ENCODE assay signal across 23 cellular contexts in genomic region chr3:152390647-152391046, GRCh38.
DNase-seq lines count a peak whose midpoint lies in the region; ATAC-seq, FAIRE-seq and TF ChIP-seq lines count a peak whose summit lies in the region.
"Had no signal": no experiment of that assay in that cellular context is flagged by ENCODE, and none has a peak within 500 bp of the region (broad histone marks: within the 10 kb centered on the region; RNA-seq: fewer than 3 reads in every experiment).

No MANE protein-coding gene starts in this region.

- H3K36me3 Mint-ChIP-seq in activated T-helper 17 cell treated with anti-CD3 and anti-CD28 coated beads, Interleukin-2, amount 50 U/mL, for 72 hours (ENCODE audit: low read depth), result peaks cover 96% of the 10 kb centered on the region

- H3K4me1 ChIP-seq in A549 (peaks cover 75% of the 10 kb centered on the region), DND-41 (ENCODE audit: insufficient read depth, low read length) (no peaks in the 10 kb centered on the region), muscle layer of colon (ENCODE audit: insufficient read depth, low read length) (peaks cover 76% of the 10 kb centered on the region)

- H3K27ac ChIP-seq in A549, result peak overlapping the region; percentile 26 to 27; a peak in 1 of 6 replicates
- H3K27ac ChIP-seq in DND-41 (ENCODE audit: low read length), result no peak overlapping the region
- peak overlapping the region; percentile 19 for H3K27ac ChIP-seq in muscle layer of colon (ENCODE audit: low read depth, low read length)
- H3K27ac ChIP-seq: pancreas, SJCRH30, vagina had no signal

- no peaks in the 10 kb centered on the region for H3K27me3 Mint-ChIP-seq in activated T-helper 17 cell treated with anti-CD3 and anti-CD28 coated beads, Interleukin-2, amount 50 U/mL, for 72 hours

- TF ChIP-seq CTCF in A549 (IDR thresholded peaks at IDR 0.05) (no peak), DND-41 (IDR thresholded peaks at IDR 0.05; ENCODE audit: borderline replicate concordance, extremely low read depth, low read length, poor library complexity, severe bottlenecking) (no peak)

- no peak overlapping the region for H2AFZ ChIP-seq in DND-41 (ENCODE audit: low read depth, low read length)

- POLR2A ChIA-PET in A549 (lab: Yijun Ruan, JAX), result no interaction called here

- TF ChIP-seq POLR2A in A549 (IDR thresholded peaks at IDR 0.05; ENCODE audit: low read length), result no peak

- CTCF ChIA-PET in A549 (lab: Yijun Ruan, JAX), result no interaction called here

- TF ChIP-seq EP300 in A549 (IDR thresholded peaks at IDR 0.05), result no peak

- peaks cover 17% of the 10 kb centered on the region for H3K4me1 Mint-ChIP-seq in activated T-helper 17 cell treated with anti-CD3 and anti-CD28 coated beads, Interleukin-2, amount 50 U/mL, for 72 hours

- WGBS in A549 (ENCODE audit: missing lambda C conversion rate), result 81% methylated on average over 2 of the region's 2 CpGs

- H3K4me3 ChIP-seq in A549 (no peak overlapping the region), DND-41 (ENCODE audit: low read depth in 1 of 2, low read length in 2 of 2) (no peak overlapping the region), muscle layer of colon (ENCODE audit: low read depth in 1 of 2, low read length in 2 of 2) (no peak overlapping the region)
- H3K4me3 ChIP-seq: esophagus squamous epithelium, pancreas, SJCRH30, vagina had no signal

- TF ChIP-seq RAD21 in A549 (conservative IDR thresholded peaks at IDR 0.05 in 1 of 2, IDR thresholded peaks at IDR 0.05 in 1 of 2), result no peak

- no peak overlapping the region for H3K4me3 Mint-ChIP-seq in activated T-helper 17 cell treated with anti-CD3 and anti-CD28 coated beads, Interleukin-2, amount 50 U/mL, for 72 hours

- DNase-seq in A549 (ENCODE audit: low read depth in 1 of 2, low spot score in 1 of 2), result no peak
- DNase-seq in DND-41, result no peak
- no peak for DNase-seq in iPS-NIHi7 (ENCODE audit: extremely low spot score)
- DNase-seq in activated gamma-delta T cell (lab: John Stamatoyannopoulos, UW), result no peak
- DNase-seq: activated CD4-positive, alpha-beta T cell treated with anti-CD3 and anti-CD28 coated beads for 1 hour; activated CD8-positive, alpha-beta memory T cell treated with anti-CD3 and anti-CD28 coated beads, Interleukin-2, amount 50 U/mL, for 48 hours; esophagus squamous epithelium; HCEC 1CT; NCI-H1417 treated with DMSO at 0.1 percent for 48 hours; NCI-H748 treated with DMSO at 0.1 percent for 48 hours; pancreas; PC-3; SJCRH30; small intestine; stimulated activated CD4-positive, alpha-beta T cell treated with anti-CD3 and anti-CD28 coated beads, Interleukin-4, amount 100 ng/mL, for 24 hours; T-helper 9 cell had no signal

- no peak for FAIRE-seq in A549 (lab: Jason Lieb, UNC)
- FAIRE-seq: bronchial epithelial cell, HTR-8/SVneo, pancreas, small intestine had no signal

- H3K27me3 ChIP-seq in DND-41 (ENCODE audit: insufficient read depth, low read length, poor library complexity) (no peaks in the 10 kb centered on the region), muscle layer of colon (ENCODE audit: control insufficient read depth in 1 of 2, insufficient read depth in 2 of 2, low read length in 2 of 2) (no peaks in the 10 kb centered on the region)
- H3K27me3 ChIP-seq: esophagus squamous epithelium, pancreas, SJCRH30, vagina had no signal

- H4K20me1 ChIP-seq in DND-41 (ENCODE audit: insufficient read depth, low read length), result peaks cover 68% of the 10 kb centered on the region

- H3K27ac Mint-ChIP-seq in activated T-helper 17 cell treated with anti-CD3 and anti-CD28 coated beads, Interleukin-2, amount 50 U/mL, for 72 hours, result peak overlapping the region; percentile 24

- H3K36me3 ChIP-seq in DND-41 (ENCODE audit: insufficient read depth, low read length) (peaks cover 39% of the 10 kb centered on the region), muscle layer of colon (ENCODE audit: insufficient read depth, low read length) (peaks cover 4% of the 10 kb centered on the region)
- H3K36me3 ChIP-seq: pancreas, SJCRH30, vagina had no signal

- peaks cover 100% of the 10 kb centered on the region for H3K79me2 ChIP-seq in DND-41 (ENCODE audit: insufficient read depth, low read length)

- H3K9me3 ChIP-seq in A549 (no peaks in the 10 kb centered on the region), DND-41 (ENCODE audit: insufficient read depth, low read length, severe bottlenecking) (no peaks in the 10 kb centered on the region), muscle layer of colon (ENCODE audit: low read length) (no peaks in the 10 kb centered on the region)
- H3K9me3 ChIP-seq: esophagus squamous epithelium, pancreas, SJCRH30, vagina had no signal

- H3K9ac ChIP-seq in DND-41 (ENCODE audit: low read depth, low read length) (no peak overlapping the region), muscle layer of colon (ENCODE audit: low read length) (no peak overlapping the region)

- no peak overlapping the region; the same call in 2 of the 3 replicates for H3K4me2 ChIP-seq in A549
- H3K4me2 ChIP-seq in DND-41 (ENCODE audit: insufficient read depth, low read length), result no peak overlapping the region

- ATAC-seq in A549 (no peak), DND-41 (ENCODE audit: insufficient read depth, low read depth) (peak; percentile 32; the same call in 1 of the 3 replicates), GM21717 (IDR thresholded peaks at IDR 0.05; ENCODE audit: unreplicated experiment) (no peak), GM18861 (IDR thresholded peaks at IDR 0.05; ENCODE audit: unreplicated experiment) (no peak)
- ATAC-seq in activated T-helper 17 cell treated with anti-CD3 and anti-CD28 coated beads, Interleukin-2, amount 50 U/mL, for 72 hours (replicated peaks), result no peak
- ATAC-seq: pancreas, PC-3 had no signal

- H3K9me3 Mint-ChIP-seq in activated T-helper 17 cell treated with anti-CD3 and anti-CD28 coated beads, Interleukin-2, amount 50 U/mL, for 72 hours, result no peaks in the 10 kb centered on the region

TF ChIP-seq in A549, 52 proteins besides CTCF, POLR2A, EP300 and RAD21:
- no peak for TF ChIP-seq NFE2L2 (conservative IDR thresholded peaks at IDR 0.05; ENCODE audit: low read length)
- TF ChIP-seq TFCP2L1 (CRISPR knock-in tag; IDR thresholded peaks at IDR 0.05), result no peak
- TF ChIP-seq HOXB5 (CRISPR knock-in tag; IDR thresholded peaks at IDR 0.05), result no peak
- no peak for TF ChIP-seq CBX2 (IDR thresholded peaks at IDR 0.05; ENCODE audit: borderline replicate concordance, low read depth)
- TF ChIP-seq ESRRA (IDR thresholded peaks at IDR 0.05; ENCODE audit: borderline replicate concordance, low read length), result no peak
- no peak for TF ChIP-seq ZC3H11A (IDR thresholded peaks at IDR 0.05)
- no peak for TF ChIP-seq FOXS1 (CRISPR knock-in tag; IDR thresholded peaks at IDR 0.05)
- no peak for TF ChIP-seq MYC (IDR thresholded peaks at IDR 0.05; ENCODE audit: borderline replicate concordance, low read length)
